In the genomic region with DNA sequence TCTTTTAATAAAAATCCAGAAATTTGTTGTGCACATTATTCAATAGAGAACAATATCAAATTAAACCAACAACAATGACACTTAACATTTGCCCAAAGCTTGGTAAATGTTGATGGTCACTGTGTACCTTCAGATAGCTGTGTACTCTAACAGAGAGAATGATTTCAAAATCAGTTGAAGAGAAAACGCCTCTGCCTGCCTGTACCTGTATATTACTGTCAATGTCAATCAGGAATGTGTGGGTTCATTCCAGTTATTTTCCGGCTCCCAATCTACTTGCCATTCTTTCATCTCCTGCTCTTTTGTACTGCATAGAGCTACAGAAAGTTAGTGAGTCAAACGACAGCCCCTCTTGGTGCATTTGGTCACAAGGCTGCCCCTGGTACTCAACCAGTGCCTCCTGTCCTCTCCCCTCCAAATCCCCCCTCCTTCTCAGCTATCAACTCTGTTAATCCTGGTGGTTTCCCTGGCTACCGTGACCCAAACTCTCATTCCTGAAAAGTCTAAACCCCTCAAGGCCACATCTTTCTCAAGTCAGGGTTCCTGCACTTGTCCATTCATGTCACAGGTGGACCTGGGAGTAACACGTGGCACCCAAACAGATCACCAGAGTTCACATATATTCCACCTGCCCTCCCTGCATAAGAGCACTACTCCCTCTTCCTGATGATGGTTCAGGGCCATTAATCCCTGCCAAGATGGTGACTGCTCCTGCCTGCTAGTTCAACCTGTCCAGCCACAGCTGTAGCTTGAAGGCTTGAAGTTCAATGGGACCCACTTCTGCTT, we compare ENCODE assay signal across 1 cellular context.
A peak's percentile ranks its signal among the peaks of the same experiment; 100 is the strongest.
TF ChIP-seq lines count a peak whose summit lies in the region.

No MANE protein-coding gene starts in this region.

TF ChIP-seq in HepG2, 621 proteins besides CTCF, POLR2A, EP300 and RAD21 (continued from another document and continues in another):
- TF ChIP-seq, protein P1, sequence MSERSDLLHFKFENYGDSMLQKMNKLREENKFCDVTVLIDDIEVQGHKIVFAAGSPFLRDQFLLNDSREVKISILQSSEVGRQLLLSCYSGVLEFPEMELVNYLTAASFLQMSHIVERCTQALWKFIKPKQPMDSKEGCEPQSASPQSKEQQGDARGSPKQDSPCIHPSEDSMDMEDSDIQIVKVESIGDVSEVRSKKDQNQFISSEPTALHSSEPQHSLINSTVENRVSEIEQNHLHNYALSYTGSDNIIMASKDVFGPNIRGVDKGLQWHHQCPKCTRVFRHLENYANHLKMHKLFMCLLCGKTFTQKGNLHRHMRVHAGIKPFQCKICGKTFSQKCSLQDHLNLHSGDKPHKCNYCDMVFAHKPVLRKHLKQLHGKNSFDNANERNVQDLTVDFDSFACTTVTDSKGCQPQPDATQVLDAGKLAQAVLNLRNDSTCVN (CRISPR knock-in tag; IDR thresholded peaks at IDR 0.05; ENCODE audit: borderline replicate concordance), result peak; percentile 23; the same call in 1 of the 2 replicates
- no peak for TF ChIP-seq KMT2A (CRISPR knock-in tag; IDR thresholded peaks at IDR 0.05)
- TF ChIP-seq KLF12 (CRISPR knock-in tag; IDR thresholded peaks at IDR 0.05; ENCODE audit: borderline replicate concordance), result no peak
- TF ChIP-seq TBP (CRISPR knock-in tag; IDR thresholded peaks at IDR 0.05), result no peak
- TF ChIP-seq ZNF136 (CRISPR knock-in tag; IDR thresholded peaks at IDR 0.05; ENCODE audit: low read depth), result no peak
- TF ChIP-seq, protein P2, sequence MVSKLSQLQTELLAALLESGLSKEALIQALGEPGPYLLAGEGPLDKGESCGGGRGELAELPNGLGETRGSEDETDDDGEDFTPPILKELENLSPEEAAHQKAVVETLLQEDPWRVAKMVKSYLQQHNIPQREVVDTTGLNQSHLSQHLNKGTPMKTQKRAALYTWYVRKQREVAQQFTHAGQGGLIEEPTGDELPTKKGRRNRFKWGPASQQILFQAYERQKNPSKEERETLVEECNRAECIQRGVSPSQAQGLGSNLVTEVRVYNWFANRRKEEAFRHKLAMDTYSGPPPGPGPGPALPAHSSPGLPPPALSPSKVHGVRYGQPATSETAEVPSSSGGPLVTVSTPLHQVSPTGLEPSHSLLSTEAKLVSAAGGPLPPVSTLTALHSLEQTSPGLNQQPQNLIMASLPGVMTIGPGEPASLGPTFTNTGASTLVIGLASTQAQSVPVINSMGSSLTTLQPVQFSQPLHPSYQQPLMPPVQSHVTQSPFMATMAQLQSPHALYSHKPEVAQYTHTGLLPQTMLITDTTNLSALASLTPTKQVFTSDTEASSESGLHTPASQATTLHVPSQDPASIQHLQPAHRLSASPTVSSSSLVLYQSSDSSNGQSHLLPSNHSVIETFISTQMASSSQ (IDR thresholded peaks at IDR 0.05; ENCODE audit: low read depth), result no peak
- TF ChIP-seq, protein P2 (CRISPR knock-in tag; IDR thresholded peaks at IDR 0.05; ENCODE audit: borderline replicate concordance), result no peak
- TF ChIP-seq SNRNP70 (IDR thresholded peaks at IDR 0.05; ENCODE audit: low read depth, low read length), result no peak
- TF ChIP-seq IKZF4 (CRISPR knock-in tag; IDR thresholded peaks at IDR 0.05; ENCODE audit: borderline replicate concordance, low read depth, not compliant biosample characterization), result no peak
- no peak for TF ChIP-seq ZMAT3 (CRISPR knock-in tag; conservative IDR thresholded peaks at IDR 0.05)
- TF ChIP-seq, protein P3, sequence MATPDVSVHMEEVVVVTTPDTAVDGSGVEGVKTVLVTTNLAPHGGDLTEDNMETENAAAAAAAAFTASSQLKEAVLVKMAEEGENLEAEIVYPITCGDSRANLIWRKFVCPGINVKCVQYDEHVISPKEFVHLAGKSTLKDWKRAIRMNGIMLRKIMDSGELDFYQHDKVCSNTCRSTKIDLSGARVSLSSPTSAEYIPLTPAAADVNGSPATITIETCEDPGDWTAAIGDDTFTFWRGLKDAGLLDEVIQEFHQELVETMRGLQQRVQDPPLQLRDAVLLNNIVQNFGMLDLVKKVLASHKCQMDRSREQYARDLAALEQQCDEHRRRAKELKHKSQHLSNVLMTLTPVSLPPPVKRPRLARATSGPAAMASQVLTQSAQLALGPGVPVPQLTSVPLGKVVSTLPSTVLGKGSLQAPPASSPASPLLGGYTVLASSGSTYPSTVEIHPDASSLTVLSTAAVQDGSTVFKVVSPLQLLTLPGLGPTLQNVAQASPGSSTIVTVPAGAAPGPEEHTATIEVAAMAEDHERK (CRISPR knock-in tag; IDR thresholded peaks at IDR 0.05; ENCODE audit: low read depth), result no peak
- TF ChIP-seq YEATS4 (CRISPR knock-in tag; IDR thresholded peaks at IDR 0.05; ENCODE audit: borderline replicate concordance), result 0 out of 2 replicates have a peak, but pooled peaks have one; percentile 34
- TF ChIP-seq, protein P4, sequence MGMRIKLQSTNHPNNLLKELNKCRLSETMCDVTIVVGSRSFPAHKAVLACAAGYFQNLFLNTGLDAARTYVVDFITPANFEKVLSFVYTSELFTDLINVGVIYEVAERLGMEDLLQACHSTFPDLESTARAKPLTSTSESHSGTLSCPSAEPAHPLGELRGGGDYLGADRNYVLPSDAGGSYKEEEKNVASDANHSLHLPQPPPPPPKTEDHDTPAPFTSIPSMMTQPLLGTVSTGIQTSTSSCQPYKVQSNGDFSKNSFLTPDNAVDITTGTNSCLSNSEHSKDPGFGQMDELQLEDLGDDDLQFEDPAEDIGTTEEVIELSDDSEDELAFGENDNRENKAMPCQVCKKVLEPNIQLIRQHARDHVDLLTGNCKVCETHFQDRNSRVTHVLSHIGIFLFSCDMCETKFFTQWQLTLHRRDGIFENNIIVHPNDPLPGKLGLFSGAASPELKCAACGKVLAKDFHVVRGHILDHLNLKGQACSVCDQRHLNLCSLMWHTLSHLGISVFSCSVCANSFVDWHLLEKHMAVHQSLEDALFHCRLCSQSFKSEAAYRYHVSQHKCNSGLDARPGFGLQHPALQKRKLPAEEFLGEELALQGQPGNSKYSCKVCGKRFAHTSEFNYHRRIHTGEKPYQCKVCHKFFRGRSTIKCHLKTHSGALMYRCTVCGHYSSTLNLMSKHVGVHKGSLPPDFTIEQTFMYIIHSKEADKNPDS (CRISPR knock-in tag; IDR thresholded peaks at IDR 0.05), result 0 out of 2 replicates have a peak, but pooled peaks have one; percentile 42
- TF ChIP-seq ZMYM4 (CRISPR knock-in tag; IDR thresholded peaks at IDR 0.05), result peak; percentile 33; the same call in 1 of the 2 replicates
- no peak for TF ChIP-seq ZBTB7A (CRISPR knock-in tag; IDR thresholded peaks at IDR 0.05)
- no peak for TF ChIP-seq SOX6 (IDR thresholded peaks at IDR 0.05)
- no peak for TF ChIP-seq SOX6 (CRISPR knock-in tag; IDR thresholded peaks at IDR 0.05)
- peak; percentile 69 for TF ChIP-seq BCL6 (CRISPR knock-in tag; IDR thresholded peaks at IDR 0.05)
- TF ChIP-seq ZNF530 (CRISPR knock-in tag; IDR thresholded peaks at IDR 0.05; ENCODE audit: low read depth), result no peak
- TF ChIP-seq, protein P5, sequence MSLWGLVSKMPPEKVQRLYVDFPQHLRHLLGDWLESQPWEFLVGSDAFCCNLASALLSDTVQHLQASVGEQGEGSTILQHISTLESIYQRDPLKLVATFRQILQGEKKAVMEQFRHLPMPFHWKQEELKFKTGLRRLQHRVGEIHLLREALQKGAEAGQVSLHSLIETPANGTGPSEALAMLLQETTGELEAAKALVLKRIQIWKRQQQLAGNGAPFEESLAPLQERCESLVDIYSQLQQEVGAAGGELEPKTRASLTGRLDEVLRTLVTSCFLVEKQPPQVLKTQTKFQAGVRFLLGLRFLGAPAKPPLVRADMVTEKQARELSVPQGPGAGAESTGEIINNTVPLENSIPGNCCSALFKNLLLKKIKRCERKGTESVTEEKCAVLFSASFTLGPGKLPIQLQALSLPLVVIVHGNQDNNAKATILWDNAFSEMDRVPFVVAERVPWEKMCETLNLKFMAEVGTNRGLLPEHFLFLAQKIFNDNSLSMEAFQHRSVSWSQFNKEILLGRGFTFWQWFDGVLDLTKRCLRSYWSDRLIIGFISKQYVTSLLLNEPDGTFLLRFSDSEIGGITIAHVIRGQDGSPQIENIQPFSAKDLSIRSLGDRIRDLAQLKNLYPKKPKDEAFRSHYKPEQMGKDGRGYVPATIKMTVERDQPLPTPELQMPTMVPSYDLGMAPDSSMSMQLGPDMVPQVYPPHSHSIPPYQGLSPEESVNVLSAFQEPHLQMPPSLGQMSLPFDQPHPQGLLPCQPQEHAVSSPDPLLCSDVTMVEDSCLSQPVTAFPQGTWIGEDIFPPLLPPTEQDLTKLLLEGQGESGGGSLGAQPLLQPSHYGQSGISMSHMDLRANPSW (CRISPR knock-in tag; IDR thresholded peaks at IDR 0.05; ENCODE audit: borderline replicate concordance), result no peak
- TF ChIP-seq MYC (CRISPR knock-in tag; IDR thresholded peaks at IDR 0.05; ENCODE audit: borderline replicate concordance), result peak; percentile 49; the same call in 1 of the 2 replicates
- TF ChIP-seq ZNF678 (CRISPR knock-in tag; IDR thresholded peaks at IDR 0.05), result no peak
- no peak for TF ChIP-seq ZNF124 (CRISPR knock-in tag; IDR thresholded peaks at IDR 0.05)
- TF ChIP-seq KLF9 (CRISPR knock-in tag; IDR thresholded peaks at IDR 0.05; ENCODE audit: low read depth), result no peak
- TF ChIP-seq ESRRA (CRISPR knock-in tag; IDR thresholded peaks at IDR 0.05; ENCODE audit: low read depth), result no peak
- TF ChIP-seq HHEX (CRISPR knock-in tag; IDR thresholded peaks at IDR 0.05), result no peak
- 0 out of 2 replicates have a peak, but pooled peaks have one; percentile 10 for TF ChIP-seq KAT8 (CRISPR knock-in tag; IDR thresholded peaks at IDR 0.05)
- no peak for TF ChIP-seq SMAD9 (CRISPR knock-in tag; IDR thresholded peaks at IDR 0.05)
- TF ChIP-seq, protein P6, sequence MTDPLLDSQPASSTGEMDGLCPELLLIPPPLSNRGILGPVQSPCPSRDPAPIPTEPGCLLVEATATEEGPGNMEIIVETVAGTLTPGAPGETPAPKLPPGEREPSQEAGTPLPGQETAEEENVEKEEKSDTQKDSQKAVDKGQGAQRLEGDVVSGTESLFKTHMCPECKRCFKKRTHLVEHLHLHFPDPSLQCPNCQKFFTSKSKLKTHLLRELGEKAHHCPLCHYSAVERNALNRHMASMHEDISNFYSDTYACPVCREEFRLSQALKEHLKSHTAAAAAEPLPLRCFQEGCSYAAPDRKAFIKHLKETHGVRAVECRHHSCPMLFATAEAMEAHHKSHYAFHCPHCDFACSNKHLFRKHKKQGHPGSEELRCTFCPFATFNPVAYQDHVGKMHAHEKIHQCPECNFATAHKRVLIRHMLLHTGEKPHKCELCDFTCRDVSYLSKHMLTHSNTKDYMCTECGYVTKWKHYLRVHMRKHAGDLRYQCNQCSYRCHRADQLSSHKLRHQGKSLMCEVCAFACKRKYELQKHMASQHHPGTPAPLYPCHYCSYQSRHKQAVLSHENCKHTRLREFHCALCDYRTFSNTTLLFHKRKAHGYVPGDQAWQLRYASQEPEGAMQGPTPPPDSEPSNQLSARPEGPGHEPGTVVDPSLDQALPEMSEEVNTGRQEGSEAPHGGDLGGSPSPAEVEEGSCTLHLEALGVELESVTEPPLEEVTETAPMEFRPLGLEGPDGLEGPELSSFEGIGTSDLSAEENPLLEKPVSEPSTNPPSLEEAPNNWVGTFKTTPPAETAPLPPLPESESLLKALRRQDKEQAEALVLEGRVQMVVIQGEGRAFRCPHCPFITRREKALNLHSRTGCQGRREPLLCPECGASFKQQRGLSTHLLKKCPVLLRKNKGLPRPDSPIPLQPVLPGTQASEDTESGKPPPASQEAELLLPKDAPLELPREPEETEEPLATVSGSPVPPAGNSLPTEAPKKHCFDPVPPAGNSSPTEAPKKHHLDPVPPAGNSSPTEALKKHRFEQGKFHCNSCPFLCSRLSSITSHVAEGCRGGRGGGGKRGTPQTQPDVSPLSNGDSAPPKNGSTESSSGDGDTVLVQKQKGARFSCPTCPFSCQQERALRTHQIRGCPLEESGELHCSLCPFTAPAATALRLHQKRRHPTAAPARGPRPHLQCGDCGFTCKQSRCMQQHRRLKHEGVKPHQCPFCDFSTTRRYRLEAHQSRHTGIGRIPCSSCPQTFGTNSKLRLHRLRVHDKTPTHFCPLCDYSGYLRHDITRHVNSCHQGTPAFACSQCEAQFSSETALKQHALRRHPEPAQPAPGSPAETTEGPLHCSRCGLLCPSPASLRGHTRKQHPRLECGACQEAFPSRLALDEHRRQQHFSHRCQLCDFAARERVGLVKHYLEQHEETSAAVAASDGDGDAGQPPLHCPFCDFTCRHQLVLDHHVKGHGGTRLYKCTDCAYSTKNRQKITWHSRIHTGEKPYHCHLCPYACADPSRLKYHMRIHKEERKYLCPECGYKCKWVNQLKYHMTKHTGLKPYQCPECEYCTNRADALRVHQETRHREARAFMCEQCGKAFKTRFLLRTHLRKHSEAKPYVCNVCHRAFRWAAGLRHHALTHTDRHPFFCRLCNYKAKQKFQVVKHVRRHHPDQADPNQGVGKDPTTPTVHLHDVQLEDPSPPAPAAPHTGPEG (CRISPR knock-in tag; IDR thresholded peaks at IDR 0.05), result no peak
- no peak for TF ChIP-seq MED1 (CRISPR knock-in tag; IDR thresholded peaks at IDR 0.05)
- TF ChIP-seq, protein P7, sequence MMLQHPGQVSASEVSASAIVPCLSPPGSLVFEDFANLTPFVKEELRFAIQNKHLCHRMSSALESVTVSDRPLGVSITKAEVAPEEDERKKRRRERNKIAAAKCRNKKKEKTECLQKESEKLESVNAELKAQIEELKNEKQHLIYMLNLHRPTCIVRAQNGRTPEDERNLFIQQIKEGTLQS (CRISPR knock-in tag; IDR thresholded peaks at IDR 0.05), result no peak
- TF ChIP-seq, protein P8, sequence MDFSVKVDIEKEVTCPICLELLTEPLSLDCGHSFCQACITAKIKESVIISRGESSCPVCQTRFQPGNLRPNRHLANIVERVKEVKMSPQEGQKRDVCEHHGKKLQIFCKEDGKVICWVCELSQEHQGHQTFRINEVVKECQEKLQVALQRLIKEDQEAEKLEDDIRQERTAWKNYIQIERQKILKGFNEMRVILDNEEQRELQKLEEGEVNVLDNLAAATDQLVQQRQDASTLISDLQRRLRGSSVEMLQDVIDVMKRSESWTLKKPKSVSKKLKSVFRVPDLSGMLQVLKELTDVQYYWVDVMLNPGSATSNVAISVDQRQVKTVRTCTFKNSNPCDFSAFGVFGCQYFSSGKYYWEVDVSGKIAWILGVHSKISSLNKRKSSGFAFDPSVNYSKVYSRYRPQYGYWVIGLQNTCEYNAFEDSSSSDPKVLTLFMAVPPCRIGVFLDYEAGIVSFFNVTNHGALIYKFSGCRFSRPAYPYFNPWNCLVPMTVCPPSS (IDR thresholded peaks at IDR 0.05), result no peak
- peak; percentile 60 for TF ChIP-seq SP4 (CRISPR knock-in tag; IDR thresholded peaks at IDR 0.05)
- no peak for TF ChIP-seq CREB1 (IDR thresholded peaks at IDR 0.05)
- no peak for TF ChIP-seq CREB1 (CRISPR knock-in tag; IDR thresholded peaks at IDR 0.05)
